Comparison of ENCODE assay signal across 8 cellular contexts in genomic region chr1:147700042-147700711, GRCh38. TPM values are rescaled to one million over a fixed set of nuclear protein-coding genes. Genes with fewer than 3 reads are reported as not detected.
DNase-seq lines count a peak whose midpoint lies in the region; ATAC-seq and TF ChIP-seq lines count a peak whose summit lies in the region.

No MANE protein-coding gene starts in this region.

- no peak for TF ChIP-seq POLR2A in adrenal gland (IDR thresholded peaks at IDR 0.05)

- no peaks in the 10 kb centered on the region for H3K36me3 ChIP-seq in adrenal gland (replicated peaks in 1 of 2)

- H3K4me1 ChIP-seq in adrenal gland (replicated peaks in 1 of 2): no peaks in the 10 kb centered on the region

- peak overlapping the region; percentile 36 to 61 (median 48) for H3K4me3 Mint-ChIP-seq in T-cell

- DNase-seq in GM10248 (ENCODE audit: extremely low spot score): peak; percentile 59
- peak; percentile 7 for DNase-seq in MV-4-11 (lab: John Stamatoyannopoulos, UW)
- peak; percentile 14 to 65 (median 49) for DNase-seq in T-cell
- peak; percentile 60 to 81 (median 73) for DNase-seq in adrenal gland
- peak; percentile 50 for DNase-seq in left ventricle myocardium superior
- DNase-seq in retina: peak; percentile 64

- peaks cover under 1% of the 10 kb centered on the region for H3K27me3 ChIP-seq in adrenal gland

- H3K27me3 Mint-ChIP-seq in T-cell: peaks cover 8 to 10% of the 10 kb centered on the region in 2 donors

- CTCF ChIA-PET in GM10248 (lab: Yijun Ruan, JAX): interaction anchor here (0.9 to 1.2 kb wide), 2 partner anchors 15 to 27 kb away, joined by 3 to 6 read pairs; no protein-coding TSS in a partner anchor
- CTCF ChIA-PET in T-cell (lab: Charles Lee): no interaction called here

- 10 to 35% (median 32%) methylated on average over 2 to 5 of the region's 5 CpGs for WGBS in adrenal gland, 4 donors

- intact Hi-C loops in adrenal gland (cut with DNase I): no loop called here
- intact Hi-C loops in left ventricle myocardium superior (cut with micrococcal nuclease): no loop called here

- peak overlapping the region; percentile 83 for H3K27ac Mint-ChIP-seq in T-cell

- no peaks in the 10 kb centered on the region for H3K36me3 Mint-ChIP-seq in T-cell

- peak; percentile 86 to 94 (median 93) for ATAC-seq in T-cell (replicated peaks in 1 of 4)
- ATAC-seq in left ventricle myocardium superior: peak; percentile 87
- no peak for ATAC-seq in GM18858 (IDR thresholded peaks at IDR 0.05; ENCODE audit: unreplicated experiment)
- no peak for ATAC-seq in GM21528 (IDR thresholded peaks at IDR 0.05; ENCODE audit: low FRiP score, unreplicated experiment)

- no peak overlapping the region for H3K4me3 ChIP-seq in adrenal gland

- no peak overlapping the region for H3K27ac ChIP-seq in adrenal gland

- TF ChIP-seq CTCF in GM10248 (IDR thresholded peaks at IDR 0.05; ENCODE audit: control extremely low read depth, extremely low read depth, low read depth, missing control alignments) (peak; percentile 85), adrenal gland (IDR thresholded peaks at IDR 0.05) (peak; percentile 62 to 80 (median 76))

- H3K9me3 Mint-ChIP-seq in T-cell: no peaks in the 10 kb centered on the region

- H3K9me3 ChIP-seq in adrenal gland (replicated peaks in 1 of 3): no peaks in the 10 kb centered on the region

- H3K4me1 Mint-ChIP-seq in T-cell: peaks cover 9 to 13% (median 12%) of the 10 kb centered on the region in 3 donors

- POLR2A ChIA-PET in GM10248 (lab: Yijun Ruan, JAX) (no interaction called here), T-cell (lab: Charles Lee) (no interaction called here)

RNA-seq across cellular contexts. Expression of gene ACP6, which starts 29.9 kb away (rescaled TPM):
- total RNA-seq in T-cell (10 to 100 TPM; 10.0 to 21.5 (median 19.4) TPM), adrenal gland (10 to 100 TPM in 6 of 8 donors, 1 to 10 TPM in 2; 7.4 to 32.6 (median 21.0) TPM), left ventricle myocardium superior (7.1 TPM)
- 10 to 100 TPM; 16.3 to 24.6 (median 20.6) TPM for polyA plus RNA-seq in adrenal gland

Comparison
In these comparisons a context has a peak if more than half of its experiments do, and no peak if none do; other contexts are left out.
1. DNase-seq: peak in every context shown above with its lines; median percentile 73 in adrenal gland; 64 in retina; 59 in GM10248; 50 in left ventricle myocardium superior; 49 in T-cell; 7 in MV-4-11.
2. ATAC-seq: peak in T-cell (4 of 4) and left ventricle myocardium superior (single experiment); none in GM18858 (single experiment) and GM21528 (single experiment).